In the genomic region with DNA sequence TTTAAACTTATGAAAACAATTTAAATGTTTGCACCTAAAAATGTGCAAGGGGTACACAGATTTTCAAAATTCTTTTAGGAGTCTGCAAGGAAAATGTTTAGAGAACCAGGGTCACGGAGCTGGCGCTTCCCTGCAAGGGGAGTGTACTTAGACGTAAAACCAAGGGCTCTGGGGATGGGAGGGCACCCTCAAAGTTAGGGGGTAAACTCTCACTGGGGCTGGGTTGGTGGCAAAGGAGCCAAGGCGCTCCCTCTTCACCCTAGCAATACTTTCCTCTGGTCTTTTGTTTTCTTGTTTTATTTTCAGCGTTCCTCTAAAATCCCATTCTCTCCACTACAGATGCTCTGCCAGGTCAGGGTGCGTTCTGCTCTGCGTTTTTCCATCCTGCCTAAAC, we compare ENCODE assay signal across 8 cellular contexts. TPM values are rescaled to one million over a fixed set of nuclear protein-coding genes. Genes with fewer than 3 reads are reported as not detected.
DNase-seq lines count a peak whose midpoint lies in the region; ATAC-seq, FAIRE-seq and TF ChIP-seq lines count a peak whose summit lies in the region.

No MANE protein-coding gene starts in this region.

- H3K4me1 ChIP-seq in A549 (peaks cover 10% of the 10 kb centered on the region; the same call in 2 of the 3 replicates), foreskin keratinocyte (no peaks in the 10 kb centered on the region)

- DNase-seq in A549 (ENCODE audit: low read depth in 1 of 2, low spot score in 1 of 2): no peak
- DNase-seq in MG63: no peak
- no peak for DNase-seq in dorsolateral prefrontal cortex
- no peak for DNase-seq in naive B cell
- no peak for DNase-seq in NCI-H1048 (lab: John Stamatoyannopoulos, UW)
- DNase-seq in foreskin keratinocyte: no peak
- no peak for DNase-seq in NCI-H1436 (lab: John Stamatoyannopoulos, UW)

- peak overlapping the region; percentile 86 to 98 (median 96) for H3K4me3 Mint-ChIP-seq in naive B cell

- H3K27me3 Mint-ChIP-seq in naive B cell: no peaks in the 10 kb centered on the region

- H3K36me3 ChIP-seq in MG63: no peaks in the 10 kb centered on the region

- TF ChIP-seq POLR2A in A549 (IDR thresholded peaks at IDR 0.05; ENCODE audit: low read length): no peak

- peaks cover 14 to 15% (median 14%) of the 10 kb centered on the region in 3 donors for H3K4me1 Mint-ChIP-seq in naive B cell

- WGBS in A549 (ENCODE audit: missing lambda C conversion rate): 38% methylated on average over 7 of the region's 7 CpGs

- TF ChIP-seq CTCF in A549 (IDR thresholded peaks at IDR 0.05) (no peak), dorsolateral prefrontal cortex (IDR thresholded peaks at IDR 0.05 in 54 of 56, conservative IDR thresholded peaks at IDR 0.05 in 2 of 56; ENCODE audit: low read depth in 1 of 56, partially characterized antibody in 56 of 56) (no peak), foreskin keratinocyte (conservative IDR thresholded peaks at IDR 0.05) (no peak)

- H3K4me2 ChIP-seq in A549: peak overlapping the region; percentile 94

- no peak for TF ChIP-seq EP300 in A549 (IDR thresholded peaks at IDR 0.05)

- H3K9me3 ChIP-seq in A549 (no peaks in the 10 kb centered on the region), MG63 (no peaks in the 10 kb centered on the region)

- no peaks in the 10 kb centered on the region for H3K9me3 Mint-ChIP-seq in naive B cell

- ATAC-seq in A549 (peak; percentile 3 to 14; a peak in 3 of 6 replicates), naive B cell (ENCODE audit: low read depth in 2 of 2) (no peak), foreskin keratinocyte (no peak), GM18870 (IDR thresholded peaks at IDR 0.05; ENCODE audit: unreplicated experiment) (no peak)

- H3K4me3 ChIP-seq in A549 (peak overlapping the region; percentile 66), MG63 (peak overlapping the region; percentile 55), dorsolateral prefrontal cortex (peak overlapping the region; percentile 54 to 94 (median 71))

- POLR2A ChIA-PET in A549 (lab: Yijun Ruan, JAX): no interaction called here

- no peak for TF ChIP-seq RAD21 in A549 (conservative IDR thresholded peaks at IDR 0.05 in 1 of 2, IDR thresholded peaks at IDR 0.05 in 1 of 2)

- peak overlapping the region; percentile 47 to 99 (median 94) for H3K27ac Mint-ChIP-seq in naive B cell

- no peak for FAIRE-seq in A549 (lab: Jason Lieb, UNC)

- H3K36me3 Mint-ChIP-seq in naive B cell: no peaks in the 10 kb centered on the region

- H3K27ac ChIP-seq in A549 (peak overlapping the region; percentile 65 to 76), dorsolateral prefrontal cortex (peak overlapping the region; percentile 23 to 94 (median 82)), foreskin keratinocyte (no peak overlapping the region)

- H3K27me3 ChIP-seq in MG63 (no peaks in the 10 kb centered on the region), dorsolateral prefrontal cortex (no peaks in the 10 kb centered on the region), foreskin keratinocyte (peaks cover 3% of the 10 kb centered on the region)

- CTCF ChIA-PET in A549 (lab: Yijun Ruan, JAX): no interaction called here

- intact Hi-C loops in dorsolateral prefrontal cortex (cut with DNase I): no loop called here

TF ChIP-seq in A549, 52 proteins besides CTCF, POLR2A, EP300 and RAD21:
- TF ChIP-seq TFCP2L1 (CRISPR knock-in tag; IDR thresholded peaks at IDR 0.05): no peak
- no peak for TF ChIP-seq SREBF2 (IDR thresholded peaks at IDR 0.05)
- no peak for TF ChIP-seq HDAC2 (IDR thresholded peaks at IDR 0.05)
- no peak for TF ChIP-seq KDM1A (IDR thresholded peaks at IDR 0.05; ENCODE audit: low read depth)
- TF ChIP-seq, protein P1, sequence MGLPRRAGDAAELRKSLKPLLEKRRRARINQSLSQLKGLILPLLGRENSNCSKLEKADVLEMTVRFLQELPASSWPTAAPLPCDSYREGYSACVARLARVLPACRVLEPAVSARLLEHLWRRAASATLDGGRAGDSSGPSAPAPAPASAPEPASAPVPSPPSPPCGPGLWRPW (IDR thresholded peaks at IDR 0.05): no peak
TF ChIP-seq in A549: peak in this region for 0.

RNA-seq across cellular contexts. Expression of a gene that starts 20.0 kb away (rescaled TPM):
- polyA plus RNA-seq in A549 (2011; rRNA removed) (not detected in 2 replicates), A549 (2017; fragmentation: RNase III; extraction: RNeasy Plus Mini Kit Qiagen cat#74134 plus additional on column Dnase treatment) (not detected in 3 replicates), naive B cell (ENCODE audit: low read depth in 6 of 6) (not detected), foreskin keratinocyte (not detected in 2 replicates)
- not detected in 2 replicates for polyA plus RNA-seq in A549 (2012; cell fraction: cytosol; rRNA removed)
- not detected in 2 replicates for polyA plus RNA-seq in A549 (2012; cell fraction: nucleus; rRNA removed)
- not detected in 2 replicates for polyA minus RNA-seq in A549 (2011; rRNA and poly(A)+ RNA removed)
- total RNA-seq in MG63 (2014; rRNA removed; shearing (Covaris generic); ENCODE audit: low replicate concordance): not detected in 2 replicates
- total RNA-seq in dorsolateral prefrontal cortex (not detected), foreskin keratinocyte (not detected in 2 replicates)

RNA-seq across cellular contexts. Expression of a gene that starts 42.9 kb away (rescaled TPM):
- polyA plus RNA-seq in A549 (2011; rRNA removed) (94.5 and 100 TPM in 2 replicates), A549 (2017; fragmentation: RNase III; extraction: RNeasy Plus Mini Kit Qiagen cat#74134 plus additional on column Dnase treatment) (58.8 to 75.5 TPM (median 63.0 TPM) in 3 replicates), naive B cell (ENCODE audit: low read depth in 6 of 6) (10 to 100 TPM in 5 of 6 donors, 1 to 10 TPM in 1; 8.5 to 21.7 (median 13.9) TPM), foreskin keratinocyte (14.8 and 16.3 TPM in 2 replicates)
- 30.3 and 31.8 TPM in 2 replicates for polyA plus RNA-seq in A549 (2012; cell fraction: cytosol; rRNA removed)
- polyA plus RNA-seq in A549 (2012; cell fraction: nucleus; rRNA removed): 56.7 and 84.5 TPM in 2 replicates
- polyA minus RNA-seq in A549 (2011; rRNA and poly(A)+ RNA removed): 38.0 and 38.5 TPM in 2 replicates
- 51.0 and 58.1 TPM in 2 replicates for total RNA-seq in MG63 (2014; rRNA removed; shearing (Covaris generic); ENCODE audit: low replicate concordance)
- total RNA-seq in dorsolateral prefrontal cortex (100 to 1,000 TPM in 7 of 120 experiments, 10 to 100 TPM in 113; 44.1 to 164 (median 72.2) TPM), foreskin keratinocyte (23.9 and 32.2 TPM in 2 replicates)

RNA-seq across cellular contexts. Expression of a gene that starts 43.0 kb away (rescaled TPM):
- polyA plus RNA-seq in A549 (2011; rRNA removed) (32.4 and 45.6 TPM in 2 replicates), A549 (2017; fragmentation: RNase III; extraction: RNeasy Plus Mini Kit Qiagen cat#74134 plus additional on column Dnase treatment) (18.6 to 22.7 TPM (median 19.1 TPM) in 3 replicates), naive B cell (ENCODE audit: low read depth in 6 of 6) (10 to 100 TPM in 1 of 6 donors, 1 to 10 TPM in 4, under 1 TPM in 1; 0.82 to 10.8 (median 7.9) TPM), foreskin keratinocyte (4.1 and 5.0 TPM in 2 replicates)
- polyA plus RNA-seq in A549 (2012; cell fraction: cytosol; rRNA removed): 17.3 and 19.6 TPM in 2 replicates
- 11.1 and 13.5 TPM in 2 replicates for polyA plus RNA-seq in A549 (2012; cell fraction: nucleus; rRNA removed)
- 34.1 and 36.4 TPM in 2 replicates for polyA minus RNA-seq in A549 (2011; rRNA and poly(A)+ RNA removed)
- 9.1 and 27.7 TPM in 2 replicates for total RNA-seq in MG63 (2014; rRNA removed; shearing (Covaris generic); ENCODE audit: low replicate concordance)
- total RNA-seq in dorsolateral prefrontal cortex (10 to 100 TPM in 106 of 120 experiments, 1 to 10 TPM in 14; 6.8 to 27.5 (median 13.6) TPM), foreskin keratinocyte (7.1 and 8.3 TPM in 2 replicates)

Comparison
In these comparisons a context has a peak if more than half of its experiments do, and no peak if none do; other contexts are left out.
1. ATAC-seq: peak in A549 (2 of 2); none in naive B cell (0 of 2), foreskin keratinocyte (single experiment) and GM18870 (single experiment).
2. Peak in every context shown above with its lines, with median percentiles within 50 percentile points of each other: H3K4me3 ChIP-seq.